ENCODE assay signal across 1 cellular context in the genomic region with DNA sequence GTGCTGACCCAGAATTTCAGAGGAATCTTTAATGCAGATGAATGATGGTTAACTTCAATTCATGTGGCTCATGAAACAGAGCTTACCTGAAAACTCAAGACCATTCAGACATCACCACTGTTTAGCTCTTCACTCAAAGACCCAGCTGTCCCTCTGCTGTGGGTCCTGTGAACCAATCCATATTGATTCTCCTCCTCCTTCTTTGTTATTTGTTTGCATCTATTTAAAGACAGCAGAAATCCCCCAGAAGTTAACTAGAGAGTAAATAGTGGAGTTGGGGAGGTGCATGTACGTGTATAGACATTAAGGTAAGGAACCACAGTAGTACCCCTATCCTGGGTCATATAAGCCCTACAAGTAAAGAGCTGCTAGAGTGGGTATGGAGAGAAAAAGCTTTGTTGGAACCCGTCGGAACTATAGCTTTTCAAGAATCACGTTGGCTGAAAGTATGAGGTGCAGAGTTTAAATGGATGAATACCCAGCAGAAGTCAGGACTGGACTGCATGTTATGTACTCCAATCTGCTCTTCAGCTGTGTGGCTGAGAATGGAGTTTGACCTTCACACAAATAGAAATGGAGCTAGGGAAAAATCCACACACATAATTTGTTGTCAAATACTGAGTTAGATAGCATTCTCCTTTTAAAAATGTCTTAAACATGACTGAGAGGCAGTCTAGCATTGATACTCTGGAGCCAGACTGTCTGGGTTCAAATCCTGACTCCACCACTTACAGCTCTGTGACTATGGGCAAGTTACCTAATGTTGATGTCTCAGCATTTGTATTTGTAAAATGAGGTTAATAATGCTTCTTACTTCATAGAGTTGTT.
TF ChIP-seq lines count a peak whose summit lies in the region.

No MANE protein-coding gene starts in this region.

TF ChIP-seq in HepG2, 621 proteins besides CTCF, POLR2A, EP300 and RAD21 (continued from another document and continues in another):
- TF ChIP-seq ERF (CRISPR knock-in tag; IDR thresholded peaks at IDR 0.05) (peak; percentile 50; the same call in 1 of the 2 replicates), ZNF841 (CRISPR knock-in tag; IDR thresholded peaks at IDR 0.05; ENCODE audit: borderline replicate concordance) (no peak), GFI1 (CRISPR knock-in tag; IDR thresholded peaks at IDR 0.05; ENCODE audit: borderline replicate concordance) (peak; percentile 42; the same call in 1 of the 2 replicates), NFIC (IDR thresholded peaks at IDR 0.05; ENCODE audit: low read length) (peak; percentile 71), ELF3 (CRISPR knock-in tag; IDR thresholded peaks at IDR 0.05) (0 out of 2 replicates have a peak, but pooled peaks have one; percentile 9), ZNF816 (CRISPR knock-in tag; IDR thresholded peaks at IDR 0.05; ENCODE audit: borderline replicate concordance) (peak; percentile 74; the same call in 1 of the 2 replicates), DMAP1 (CRISPR knock-in tag; IDR thresholded peaks at IDR 0.05) (no peak), ZBTB49 (CRISPR knock-in tag; IDR thresholded peaks at IDR 0.05; ENCODE audit: borderline replicate concordance) (no peak; the same call in 1 of the 2 replicates), ATAD3A (CRISPR knock-in tag; IDR thresholded peaks at IDR 0.05) (no peak), SMARCE1 (IDR thresholded peaks at IDR 0.05; ENCODE audit: borderline replicate concordance) (no peak), ZNF556 (CRISPR knock-in tag; IDR thresholded peaks at IDR 0.05; ENCODE audit: borderline replicate concordance) (peak; percentile 50; the same call in 1 of the 2 replicates), TARDBP (CRISPR knock-in tag; IDR thresholded peaks at IDR 0.05) (peak; percentile 74; the same call in 1 of the 2 replicates), HOXA9 (CRISPR knock-in tag; IDR thresholded peaks at IDR 0.05; ENCODE audit: borderline replicate concordance) (no peak), SMAD1 (CRISPR knock-in tag; IDR thresholded peaks at IDR 0.05; ENCODE audit: borderline replicate concordance, low read depth) (no peak), FOSL2 (CRISPR knock-in tag; IDR thresholded peaks at IDR 0.05) (peak; percentile 27; the same call in 1 of the 2 replicates), ZNF775 (CRISPR knock-in tag; IDR thresholded peaks at IDR 0.05; ENCODE audit: borderline replicate concordance) (0 out of 2 replicates have a peak, but pooled peaks have one; percentile 29), ZNF205 (CRISPR knock-in tag; IDR thresholded peaks at IDR 0.05) (0 out of 2 replicates have a peak, but pooled peaks have one; percentile 56), FOXK1 (CRISPR knock-in tag; IDR thresholded peaks at IDR 0.05; ENCODE audit: borderline replicate concordance, low read depth) (peak; percentile 57; the same call in 1 of the 2 replicates), NONO (IDR thresholded peaks at IDR 0.05) (no peak), NONO (CRISPR knock-in tag; conservative IDR thresholded peaks at IDR 0.05) (no peak), ZNF329 (CRISPR knock-in tag; IDR thresholded peaks at IDR 0.05; ENCODE audit: low read depth) (no peak), ZNF615 (CRISPR knock-in tag; IDR thresholded peaks at IDR 0.05; ENCODE audit: borderline replicate concordance) (no peak), ZNF670 (CRISPR knock-in tag; IDR thresholded peaks at IDR 0.05; ENCODE audit: borderline replicate concordance) (peak; percentile 63; the same call in 1 of the 2 replicates), HOXA3 (CRISPR knock-in tag; IDR thresholded peaks at IDR 0.05) (peak; percentile 49; the same call in 1 of the 2 replicates), POGK (CRISPR knock-in tag; conservative IDR thresholded peaks at IDR 0.05) (0 out of 2 replicates have a peak, but pooled peaks have one; percentile 16), ZNF788 (CRISPR knock-in tag; IDR thresholded peaks at IDR 0.05; ENCODE audit: borderline replicate concordance) (no peak), ZBED4 (CRISPR knock-in tag; IDR thresholded peaks at IDR 0.05; ENCODE audit: borderline replicate concordance) (0 out of 2 replicates have a peak, but pooled peaks have one; percentile 41), MXD4 (CRISPR knock-in tag; IDR thresholded peaks at IDR 0.05) (no peak), HDAC2 (CRISPR knock-in tag; IDR thresholded peaks at IDR 0.05) (peak; percentile 86; the same call in 1 of the 2 replicates), ZNF414 (CRISPR knock-in tag; IDR thresholded peaks at IDR 0.05) (0 out of 2 replicates have a peak, but pooled peaks have one; percentile 49), FOXC1 (CRISPR knock-in tag; IDR thresholded peaks at IDR 0.05; ENCODE audit: borderline replicate concordance) (no peak), ZFP36L2 (CRISPR knock-in tag; IDR thresholded peaks at IDR 0.05) (peak; percentile 71; the same call in 1 of the 2 replicates), ZBTB20 (CRISPR knock-in tag; IDR thresholded peaks at IDR 0.05; ENCODE audit: borderline replicate concordance, low read depth) (peak; percentile 73; the same call in 1 of the 2 replicates)
- TF ChIP-seq, protein P1, sequence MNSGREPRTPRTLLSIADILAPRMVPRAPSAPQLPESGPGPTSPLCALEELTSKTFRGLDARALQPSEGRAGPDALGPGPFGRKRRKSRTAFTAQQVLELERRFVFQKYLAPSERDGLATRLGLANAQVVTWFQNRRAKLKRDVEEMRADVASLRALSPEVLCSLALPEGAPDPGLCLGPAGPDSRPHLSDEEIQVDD (CRISPR knock-in tag; IDR thresholded peaks at IDR 0.05; ENCODE audit: borderline replicate concordance): no peak
- TF ChIP-seq, protein P2, sequence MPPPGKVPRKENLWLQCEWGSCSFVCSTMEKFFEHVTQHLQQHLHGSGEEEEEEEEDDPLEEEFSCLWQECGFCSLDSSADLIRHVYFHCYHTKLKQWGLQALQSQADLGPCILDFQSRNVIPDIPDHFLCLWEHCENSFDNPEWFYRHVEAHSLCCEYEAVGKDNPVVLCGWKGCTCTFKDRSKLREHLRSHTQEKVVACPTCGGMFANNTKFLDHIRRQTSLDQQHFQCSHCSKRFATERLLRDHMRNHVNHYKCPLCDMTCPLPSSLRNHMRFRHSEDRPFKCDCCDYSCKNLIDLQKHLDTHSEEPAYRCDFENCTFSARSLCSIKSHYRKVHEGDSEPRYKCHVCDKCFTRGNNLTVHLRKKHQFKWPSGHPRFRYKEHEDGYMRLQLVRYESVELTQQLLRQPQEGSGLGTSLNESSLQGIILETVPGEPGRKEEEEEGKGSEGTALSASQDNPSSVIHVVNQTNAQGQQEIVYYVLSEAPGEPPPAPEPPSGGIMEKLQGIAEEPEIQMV (CRISPR knock-in tag; IDR thresholded peaks at IDR 0.05; ENCODE audit: low read depth): no peak
- TF ChIP-seq, protein P3, sequence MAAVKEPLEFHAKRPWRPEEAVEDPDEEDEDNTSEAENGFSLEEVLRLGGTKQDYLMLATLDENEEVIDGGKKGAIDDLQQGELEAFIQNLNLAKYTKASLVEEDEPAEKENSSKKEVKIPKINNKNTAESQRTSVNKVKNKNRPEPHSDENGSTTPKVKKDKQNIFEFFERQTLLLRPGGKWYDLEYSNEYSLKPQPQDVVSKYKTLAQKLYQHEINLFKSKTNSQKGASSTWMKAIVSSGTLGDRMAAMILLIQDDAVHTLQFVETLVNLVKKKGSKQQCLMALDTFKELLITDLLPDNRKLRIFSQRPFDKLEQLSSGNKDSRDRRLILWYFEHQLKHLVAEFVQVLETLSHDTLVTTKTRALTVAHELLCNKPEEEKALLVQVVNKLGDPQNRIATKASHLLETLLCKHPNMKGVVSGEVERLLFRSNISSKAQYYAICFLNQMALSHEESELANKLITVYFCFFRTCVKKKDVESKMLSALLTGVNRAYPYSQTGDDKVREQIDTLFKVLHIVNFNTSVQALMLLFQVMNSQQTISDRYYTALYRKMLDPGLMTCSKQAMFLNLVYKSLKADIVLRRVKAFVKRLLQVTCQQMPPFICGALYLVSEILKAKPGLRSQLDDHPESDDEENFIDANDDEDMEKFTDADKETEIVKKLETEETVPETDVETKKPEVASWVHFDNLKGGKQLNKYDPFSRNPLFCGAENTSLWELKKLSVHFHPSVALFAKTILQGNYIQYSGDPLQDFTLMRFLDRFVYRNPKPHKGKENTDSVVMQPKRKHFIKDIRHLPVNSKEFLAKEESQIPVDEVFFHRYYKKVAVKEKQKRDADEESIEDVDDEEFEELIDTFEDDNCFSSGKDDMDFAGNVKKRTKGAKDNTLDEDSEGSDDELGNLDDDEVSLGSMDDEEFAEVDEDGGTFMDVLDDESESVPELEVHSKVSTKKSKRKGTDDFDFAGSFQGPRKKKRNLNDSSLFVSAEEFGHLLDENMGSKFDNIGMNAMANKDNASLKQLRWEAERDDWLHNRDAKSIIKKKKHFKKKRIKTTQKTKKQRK (IDR thresholded peaks at IDR 0.05; ENCODE audit: low read length): no peak
- TF ChIP-seq, protein P4, sequence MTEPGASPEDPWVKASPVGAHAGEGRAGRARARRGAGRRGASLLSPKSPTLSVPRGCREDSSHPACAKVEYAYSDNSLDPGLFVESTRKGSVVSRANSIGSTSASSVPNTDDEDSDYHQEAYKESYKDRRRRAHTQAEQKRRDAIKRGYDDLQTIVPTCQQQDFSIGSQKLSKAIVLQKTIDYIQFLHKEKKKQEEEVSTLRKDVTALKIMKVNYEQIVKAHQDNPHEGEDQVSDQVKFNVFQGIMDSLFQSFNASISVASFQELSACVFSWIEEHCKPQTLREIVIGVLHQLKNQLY (CRISPR knock-in tag; IDR thresholded peaks at IDR 0.05): peak; percentile 44; the same call in 1 of the 2 replicates
